In the genomic region with DNA sequence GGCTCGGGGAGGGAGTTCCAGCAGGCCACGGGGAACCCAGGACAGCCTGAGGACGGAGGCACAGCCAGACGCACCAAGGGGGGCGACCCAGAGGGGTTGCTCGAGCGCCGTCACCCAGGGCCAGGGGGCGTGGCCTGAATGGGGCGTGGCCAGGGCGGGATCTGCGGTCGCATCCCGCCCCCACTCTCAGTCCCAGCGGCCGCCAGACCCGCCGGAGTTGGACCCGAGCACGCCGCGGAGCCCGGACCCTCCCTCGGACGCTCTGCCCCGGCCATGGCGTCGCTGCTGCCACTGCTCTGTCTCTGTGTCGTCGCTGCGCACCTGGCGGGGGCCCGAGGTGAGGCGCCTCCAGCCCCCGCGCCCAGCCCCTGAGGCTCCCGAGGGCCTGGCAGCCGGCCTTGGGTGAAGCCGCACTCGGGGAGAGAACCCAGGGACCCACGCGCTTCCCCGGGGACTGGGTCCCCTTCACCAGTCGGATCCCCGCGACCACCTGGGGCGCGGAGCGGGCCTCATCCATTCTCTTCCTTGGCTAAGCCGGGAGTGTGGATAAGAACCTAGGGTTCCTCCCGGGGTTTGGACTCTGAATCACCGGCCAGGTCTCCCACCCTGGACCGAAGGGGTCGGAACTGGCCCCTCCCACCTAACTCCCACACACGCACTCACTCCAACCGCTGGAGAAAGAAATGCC, we compare ENCODE assay signal across 8 cellular contexts. TPM values are rescaled to one million over a fixed set of nuclear protein-coding genes. Genes with fewer than 3 reads are reported as not detected.
DNase-seq lines count a peak whose midpoint lies in the region; ATAC-seq and FAIRE-seq lines count a peak whose summit lies in the region.

A gene with protein sequence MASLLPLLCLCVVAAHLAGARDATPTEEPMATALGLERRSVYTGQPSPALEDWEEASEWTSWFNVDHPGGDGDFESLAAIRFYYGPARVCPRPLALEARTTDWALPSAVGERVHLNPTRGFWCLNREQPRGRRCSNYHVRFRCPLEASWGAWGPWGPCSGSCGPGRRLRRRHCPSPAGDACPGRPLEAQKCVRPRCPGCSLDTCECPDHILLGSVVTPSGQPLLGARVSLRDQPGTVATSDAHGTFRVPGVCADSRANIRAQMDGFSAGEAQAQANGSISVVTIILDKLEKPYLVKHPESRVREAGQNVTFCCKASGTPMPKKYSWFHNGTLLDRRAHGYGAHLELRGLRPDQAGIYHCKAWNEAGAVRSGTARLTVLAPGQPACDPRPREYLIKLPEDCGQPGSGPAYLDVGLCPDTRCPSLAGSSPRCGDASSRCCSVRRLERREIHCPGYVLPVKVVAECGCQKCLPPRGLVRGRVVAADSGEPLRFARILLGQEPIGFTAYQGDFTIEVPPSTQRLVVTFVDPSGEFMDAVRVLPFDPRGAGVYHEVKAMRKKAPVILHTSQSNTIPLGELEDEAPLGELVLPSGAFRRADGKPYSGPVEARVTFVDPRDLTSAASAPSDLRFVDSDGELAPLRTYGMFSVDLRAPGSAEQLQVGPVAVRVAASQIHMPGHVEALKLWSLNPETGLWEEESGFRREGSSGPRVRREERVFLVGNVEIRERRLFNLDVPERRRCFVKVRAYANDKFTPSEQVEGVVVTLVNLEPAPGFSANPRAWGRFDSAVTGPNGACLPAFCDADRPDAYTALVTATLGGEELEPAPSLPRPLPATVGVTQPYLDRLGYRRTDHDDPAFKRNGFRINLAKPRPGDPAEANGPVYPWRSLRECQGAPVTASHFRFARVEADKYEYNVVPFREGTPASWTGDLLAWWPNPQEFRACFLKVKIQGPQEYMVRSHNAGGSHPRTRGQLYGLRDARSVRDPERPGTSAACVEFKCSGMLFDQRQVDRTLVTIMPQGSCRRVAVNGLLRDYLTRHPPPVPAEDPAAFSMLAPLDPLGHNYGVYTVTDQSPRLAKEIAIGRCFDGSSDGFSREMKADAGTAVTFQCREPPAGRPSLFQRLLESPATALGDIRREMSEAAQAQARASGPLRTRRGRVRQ (plus strand): TSS at position 189 of the 688 bp plus-strand sequence. CDS start 85 bp downstream, at position 274.

- peak; percentile 49 for DNase-seq in activated naive CD4-positive, alpha-beta T cell treated with anti-CD3 and anti-CD28 coated beads, Interleukin-2, amount 50 U/mL, for 16 hours
- peak; percentile 92 for DNase-seq in iPS-NIHi7 (ENCODE audit: extremely low spot score)
- peak in 5 of 6 experiments; percentile 23 to 58 (median 28) for DNase-seq in stimulated activated naive CD4-positive, alpha-beta T cell (lab: John Stamatoyannopoulos, UW)
- no peak for DNase-seq in kidney tubule cell (ENCODE audit: low spot score)
- no peak for DNase-seq in HTR-8/SVneo (ENCODE audit: insufficient read length, low spot score)

- H3K9me3 ChIP-seq in BLaER1 treated with 17β-estradiol and CSF1 and Interleukin-3, amounts not matched to agents 10 nM and 100 nM (replicated peaks in 1 of 11), result peaks cover 0 to 12% (median 0%) of the 10 kb centered on the region in 11 experiments; a peak in 2 of 22 replicates
- H3K9me3 ChIP-seq in HUES64 (ENCODE audit: insufficient read depth, low read depth, low read length), result no peaks in the 10 kb centered on the region

- peak within 1 kb of the TSS; percentile 54 to 84 (median 71) for H3K4me2 ChIP-seq in BLaER1 treated with 17β-estradiol and CSF1 and Interleukin-3, amounts not matched to agents 10 nM and 100 nM

- H3K27me3 ChIP-seq in BLaER1 treated with 17β-estradiol and CSF1 and Interleukin-3, amounts not matched to agents 10 nM and 100 nM, result peaks cover 22 to 42% (median 33%) of the 10 kb centered on the region in 11 experiments
- H3K27me3 ChIP-seq in HUES64 (ENCODE audit: insufficient read depth, low read length), result peaks cover 39% of the 10 kb centered on the region

- no peak within 1 kb of the TSS for H3K27ac ChIP-seq in BLaER1 treated with 17β-estradiol and CSF1 and Interleukin-3, amounts not matched to agents 10 nM and 100 nM
- H3K27ac ChIP-seq in HUES64 (ENCODE audit: low read depth, low read length), result no peak within 1 kb of the TSS

- peak within 1 kb of the TSS in 9 of 10 experiments; percentile 31 to 57 (median 45); a peak in 13 of 20 replicates for H3K4me3 ChIP-seq in BLaER1 treated with 17β-estradiol and CSF1 and Interleukin-3, amounts not matched to agents 10 nM and 100 nM
- H3K4me3 ChIP-seq in HUES64 (ENCODE audit: low read length), result peak within 1 kb of the TSS; percentile 65

- no peak for FAIRE-seq in HTR-8/SVneo (lab: Jason Lieb, UNC)

- no peak for ATAC-seq in GM21786 (IDR thresholded peaks at IDR 0.05; ENCODE audit: unreplicated experiment)

- H3K9ac ChIP-seq in BLaER1 treated with 17β-estradiol and CSF1 and Interleukin-3, amounts not matched to agents 10 nM and 100 nM, result peak within 1 kb of the TSS in 7 of 11 experiments; percentile 4 to 54 (median 24); a peak in 6 of 22 replicates
- peak within 1 kb of the TSS; percentile 64 for H3K9ac ChIP-seq in HUES64 (ENCODE audit: low read depth, low read length)

- H4K20me1 ChIP-seq in BLaER1 treated with 17β-estradiol and CSF1 and Interleukin-3, amounts not matched to agents 10 nM and 100 nM, result peaks cover 0 to 38% (median 0%) of the 10 kb centered on the region in 11 experiments; a peak in 5 of 22 replicates

- peaks cover 0 to 14% (median 3%) of the 10 kb centered on the region in 11 experiments; a peak in 8 of 22 replicates for H3K36me3 ChIP-seq in BLaER1 treated with 17β-estradiol and CSF1 and Interleukin-3, amounts not matched to agents 10 nM and 100 nM
- no peaks in the 10 kb centered on the region for H3K36me3 ChIP-seq in HUES64 (ENCODE audit: insufficient read depth, low read length)

- H3K4me1 ChIP-seq in BLaER1 treated with 17β-estradiol and CSF1 and Interleukin-3, amounts not matched to agents 10 nM and 100 nM, result peaks cover 26 to 48% (median 40%) of the 10 kb centered on the region in 10 experiments
- no peaks in the 10 kb centered on the region; the same call in 1 of the 2 replicates for H3K4me1 ChIP-seq in HUES64 (ENCODE audit: insufficient read depth, low read length)

- 4% methylated on average over 56 of the region's 56 CpGs for WGBS in HUES64

RNA-seq across cellular contexts. Expression of the gene that starts here (rescaled TPM):
- 1.2 TPM for polyA plus RNA-seq in HUES64 (2013, experiment 1 of 2)
- 2.2 TPM for polyA plus RNA-seq in HUES64 (2013, experiment 2 of 2)

Comparison
In these comparisons a context has a peak if more than half of its experiments do, and no peak if none do; other contexts are left out.
1. DNase-seq: peak in activated naive CD4-positive, alpha-beta T cell treated with anti-CD3 and anti-CD28 coated beads, Interleukin-2, amount 50 U/mL, for 16 hours (single experiment), iPS-NIHi7 (single experiment) and stimulated activated naive CD4-positive, alpha-beta T cell (5 of 6); none in kidney tubule cell (single experiment) and HTR-8/SVneo (single experiment).